Comparison of ENCODE assay signal across 14 cellular contexts in the genomic region with DNA sequence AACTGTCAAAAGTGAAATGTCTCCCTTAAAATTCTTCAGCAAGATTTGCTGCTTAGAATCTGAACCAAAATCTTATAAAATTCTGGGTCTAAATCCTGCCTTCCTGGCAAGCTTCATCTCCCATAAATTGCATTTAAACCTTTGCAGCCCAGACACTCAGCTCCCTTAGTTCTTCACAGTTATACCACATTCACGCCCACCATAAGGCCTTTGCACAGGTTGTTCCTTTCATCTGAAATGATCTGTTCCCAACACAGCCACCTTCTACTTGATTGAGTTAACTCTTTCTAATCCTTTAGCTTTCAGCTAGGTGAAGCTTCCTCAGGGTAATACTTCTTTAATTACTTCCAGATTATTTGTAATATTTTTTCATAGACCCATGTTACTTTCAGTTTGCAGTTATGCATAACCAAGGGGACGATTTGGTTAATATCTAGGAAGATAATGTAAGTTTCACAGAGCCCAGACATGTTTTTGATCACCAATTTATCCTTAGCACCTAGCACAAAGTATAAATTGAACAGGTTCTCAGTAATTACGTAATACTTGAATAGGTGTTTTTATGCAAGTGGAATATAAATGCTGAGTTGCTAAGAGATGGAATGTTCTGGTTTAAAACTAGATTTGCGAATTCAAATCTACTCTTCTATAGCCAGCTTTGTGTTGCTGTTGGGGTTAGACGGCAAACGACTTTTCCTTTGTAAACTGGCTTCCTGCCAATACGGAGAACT.
DNase-seq lines count a peak whose midpoint lies in the region; ATAC-seq and TF ChIP-seq lines count a peak whose summit lies in the region.
"Had no signal": no experiment of that assay in that cellular context is flagged by ENCODE, and none has a peak within 500 bp of the region (broad histone marks: within the 10 kb centered on the region; RNA-seq: fewer than 3 reads in every experiment).

No MANE protein-coding gene starts in this region.

- DNase-seq in COLO829 (ENCODE audit: low spot score) (peak; percentile 6), IMR-90 (no peak), fibroblast of mammary gland (ENCODE audit: low read depth) (peak; percentile 3), superior temporal gyrus (ENCODE audit: extremely low spot score) (peak; percentile 48)
- no peak for DNase-seq in stimulated activated CD8-positive, alpha-beta memory T cell treated with anti-CD3 and anti-CD28 coated beads, Interleukin-4, amount 100 ng/mL, for 48 hours
- DNase-seq: AML-193; CD8-positive, alpha-beta memory T cell; DMS53; H7 had no signal

- no peak overlapping the region for H2BK20ac ChIP-seq in IMR-90 (ENCODE audit: low read depth, low read length)

- no peaks in the 10 kb centered on the region for H3K27me3 ChIP-seq in IMR-90 (ENCODE audit: control insufficient read depth, insufficient read depth, low read length)
- H3K27me3 ChIP-seq: BLaER1 had no signal

- H3K9ac ChIP-seq in IMR-90 (ENCODE audit: low read depth, low read length), result no peak overlapping the region
- H3K9ac ChIP-seq: BLaER1 had no signal

- intact Hi-C loops in IMR-90 (cut with micrococcal nuclease), result no loop called here

- no peak overlapping the region for H3K56ac ChIP-seq in IMR-90 (ENCODE audit: extremely low read depth, insufficient read depth, low read length)

- H3K14ac ChIP-seq in IMR-90 (replicated peaks; ENCODE audit: low read depth, low read length), result no peak overlapping the region

- H3K23ac ChIP-seq in IMR-90 (ENCODE audit: low read depth, low read length), result no peak overlapping the region

- TF ChIP-seq POLR2A in IMR-90 (IDR thresholded peaks at IDR 0.05; ENCODE audit: low read depth, low read length), result no peak

- TF ChIP-seq RAD21 in IMR-90 (IDR thresholded peaks at IDR 0.05; ENCODE audit: low read length), result no peak

- CTCF ChIA-PET in IMR-90 (lab: Yijun Ruan, JAX), result no interaction called here

- no peak overlapping the region for H3K27ac ChIP-seq in IMR-90 (ENCODE audit: insufficient read depth, low read length)
- H3K27ac ChIP-seq: BLaER1 had no signal

- H3K18ac ChIP-seq in IMR-90 (ENCODE audit: low read depth, low read length), result no peak overlapping the region

- H2AK5ac ChIP-seq in IMR-90 (ENCODE audit: low read depth, low read length), result no peak overlapping the region

- no peaks in the 10 kb centered on the region for H3K9me3 ChIP-seq in IMR-90 (ENCODE audit: control insufficient read depth, insufficient read depth, low read length)
- H3K9me3 ChIP-seq: BLaER1 had no signal

- H3K4me1 ChIP-seq in IMR-90 (ENCODE audit: control insufficient read depth, insufficient read depth, low read length), result no peaks in the 10 kb centered on the region
- H3K4me1 ChIP-seq: BLaER1 had no signal

- TF ChIP-seq CTCF in IMR-90 (conservative IDR thresholded peaks at IDR 0.05; ENCODE audit: low read depth, low read length) (no peak), fibroblast of mammary gland (conservative IDR thresholded peaks at IDR 0.05; ENCODE audit: control insufficient read depth, insufficient read depth, low read depth, low read length) (no peak)

- BruUV-seq in IMR-90 (replicated peaks; lab: Mats Ljungman, UMichigan), result no TSS peak

- no peak overlapping the region for H3K4me3 ChIP-seq in IMR-90 (ENCODE audit: insufficient read depth, low read depth, low read length)
- H3K4me3 ChIP-seq in fibroblast of mammary gland (ENCODE audit: control insufficient read depth, low read depth, low read length), result no peak overlapping the region
- H3K4me3 ChIP-seq: BLaER1, GM23338, K562 had no signal

- no peaks in the 10 kb centered on the region for H3K36me3 ChIP-seq in IMR-90 (ENCODE audit: control insufficient read depth, insufficient read depth, low read length)
- H3K36me3 ChIP-seq: BLaER1 had no signal

- H2BK15ac ChIP-seq in IMR-90 (ENCODE audit: low read depth, low read length), result no peak overlapping the region

- no peak overlapping the region for H3K4me2 ChIP-seq in IMR-90 (ENCODE audit: low read depth, low read length)
- H3K4me2 ChIP-seq: BLaER1, GM23338 had no signal

- H2BK5ac ChIP-seq in IMR-90 (ENCODE audit: low read depth, low read length, poor library complexity, severe bottlenecking), result no peak overlapping the region

- H2AK9ac ChIP-seq in IMR-90 (replicated peaks; ENCODE audit: low read depth, low read length, poor library complexity), result no peak overlapping the region

- no peaks in the 10 kb centered on the region for H3K9me1 ChIP-seq in IMR-90 (ENCODE audit: insufficient read depth, low read length)

- H2AFZ ChIP-seq in IMR-90 (replicated peaks; ENCODE audit: low read length, poor library complexity), result no peak overlapping the region
- H2AFZ ChIP-seq: GM23338 had no signal

- no CpG with 5 or more reads among the region's 7 CpGs for WGBS in IMR-90 (ENCODE audit: extremely low coverage in 2 of 2, insufficient read length in 1 of 2), 2 experiments

- no peak overlapping the region for H3K4ac ChIP-seq in IMR-90 (ENCODE audit: low read depth, low read length)

- H4K20me1 ChIP-seq in IMR-90 (ENCODE audit: insufficient read depth, low read length), result no peaks in the 10 kb centered on the region
- H4K20me1 ChIP-seq: BLaER1 had no signal

- H2BK120ac ChIP-seq in IMR-90 (ENCODE audit: low read depth, low read length), result no peak overlapping the region

- H4K91ac ChIP-seq in IMR-90 (ENCODE audit: insufficient read depth, low read depth, low read length), result no peak overlapping the region

- in situ Hi-C loops in IMR-90 (cut with MboI; ENCODE audit: low sequenced_read_pairs), result no loop called here

- H4K5ac ChIP-seq in IMR-90 (ENCODE audit: low read depth, low read length), result no peak overlapping the region

- dilution Hi-C loops in IMR-90 (cut with HindIII; ENCODE audit: low sequenced_read_pairs, unreplicated experiment), result no loop called here

- POLR2A ChIA-PET in IMR-90 (lab: Charles Lee; ENCODE audit: unreplicated experiment), result no interaction called here

- ATAC-seq in IMR-90 (ENCODE audit: low read depth) (no peak), HG03521 (IDR thresholded peaks at IDR 0.05; ENCODE audit: unreplicated experiment) (no peak), HG03432 (IDR thresholded peaks at IDR 0.05; ENCODE audit: unreplicated experiment) (no peak)
- ATAC-seq: GM23338, K562 had no signal

- no peak overlapping the region for H4K8ac ChIP-seq in IMR-90 (ENCODE audit: low read depth in 2 of 2, low read length in 2 of 2)

- no peaks in the 10 kb centered on the region for H3K79me1 ChIP-seq in IMR-90 (ENCODE audit: low read depth in 1 of 2, low read length in 2 of 2)

TF ChIP-seq in IMR-90, 13 proteins besides CTCF, POLR2A, EP300 and RAD21:
- TF ChIP-seq CEBPB (IDR thresholded peaks at IDR 0.05; ENCODE audit: low read depth, low read length), result peak; percentile 71
- TF ChIP-seq, protein P1, sequence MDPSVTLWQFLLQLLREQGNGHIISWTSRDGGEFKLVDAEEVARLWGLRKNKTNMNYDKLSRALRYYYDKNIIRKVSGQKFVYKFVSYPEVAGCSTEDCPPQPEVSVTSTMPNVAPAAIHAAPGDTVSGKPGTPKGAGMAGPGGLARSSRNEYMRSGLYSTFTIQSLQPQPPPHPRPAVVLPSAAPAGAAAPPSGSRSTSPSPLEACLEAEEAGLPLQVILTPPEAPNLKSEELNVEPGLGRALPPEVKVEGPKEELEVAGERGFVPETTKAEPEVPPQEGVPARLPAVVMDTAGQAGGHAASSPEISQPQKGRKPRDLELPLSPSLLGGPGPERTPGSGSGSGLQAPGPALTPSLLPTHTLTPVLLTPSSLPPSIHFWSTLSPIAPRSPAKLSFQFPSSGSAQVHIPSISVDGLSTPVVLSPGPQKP (IDR thresholded peaks at IDR 0.05; ENCODE audit: borderline replicate concordance, low read depth, low read length), result no peak

Comparison
In these comparisons a context has a peak if more than half of its experiments do, and no peak if none do; other contexts are left out.
1. DNase-seq: peak in COLO829 (single experiment), fibroblast of mammary gland (single experiment) and superior temporal gyrus (single experiment); none in IMR-90 (single experiment) and stimulated activated CD8-positive, alpha-beta memory T cell treated with anti-CD3 and anti-CD28 coated beads, Interleukin-4, amount 100 ng/mL, for 48 hours (single experiment).